In the genomic region with DNA sequence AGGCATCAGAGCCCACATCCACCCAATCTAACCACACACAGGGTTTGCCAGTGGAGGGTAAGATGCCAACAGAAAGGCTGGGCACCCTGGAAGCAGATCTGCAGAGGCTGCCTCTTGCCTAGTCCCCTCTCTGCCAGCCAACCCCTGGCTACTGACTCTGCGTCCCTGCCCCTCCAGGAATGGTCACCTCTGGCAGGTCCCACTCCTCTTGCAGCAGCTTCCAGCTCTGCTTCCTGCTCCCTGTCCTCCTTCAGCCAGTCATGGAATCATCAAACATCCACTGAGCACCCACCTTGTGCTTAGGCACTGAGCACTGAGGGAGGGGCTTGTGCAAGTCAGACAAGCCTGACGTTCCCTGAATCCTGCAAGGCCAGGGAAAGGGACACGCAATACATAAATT, we compare ENCODE assay signal across 23 cellular contexts. TPM values are rescaled to one million over a fixed set of nuclear protein-coding genes. Genes with fewer than 3 reads are reported as not detected.
A peak's percentile ranks its signal among the peaks of the same experiment; 100 is the strongest.
DNase-seq lines count a peak whose midpoint lies in the region; ATAC-seq and TF ChIP-seq lines count a peak whose summit lies in the region.
"Had no signal": no experiment of that assay in that cellular context is flagged by ENCODE, and none has a peak within 500 bp of the region (broad histone marks: within the 10 kb centered on the region; RNA-seq: fewer than 3 reads in every experiment).

No MANE protein-coding gene starts in this region.

- H2BK15ac ChIP-seq in neuronal stem cell (ENCODE audit: low read length): no peak overlapping the region

- no peaks in the 10 kb centered on the region for H3K27me3 ChIP-seq in endodermal cell (ENCODE audit: control insufficient read depth, insufficient read depth, low read length, poor library complexity, severe bottlenecking)
- peaks cover 0 to 8% (median 0%) of the 10 kb centered on the region in 3 experiments for H3K27me3 ChIP-seq in neuronal stem cell (ENCODE audit: control insufficient read depth in 3 of 3, insufficient read depth in 3 of 3, low read depth in 1 of 3, low read length in 3 of 3)
- H3K27me3 ChIP-seq: BE2C; BLaER1 treated with 17β-estradiol and CSF1 and Interleukin-3, amounts not matched to agents 10 nM and 100 nM had no signal

- no peak for ATAC-seq in HG03571 (IDR thresholded peaks at IDR 0.05; ENCODE audit: unreplicated experiment)
- ATAC-seq: A549, HCT116 had no signal

- 96 to 100% methylated on average over 2 to 3 of the region's 3 CpGs for WGBS in endodermal cell (ENCODE audit: insufficient coverage in 1 of 2, insufficient read length in 1 of 2), 2 experiments
- WGBS in neuronal stem cell (ENCODE audit: extremely low coverage in 2 of 2, insufficient read length in 2 of 2, insufficient replicate concordance in 1 of 2), 2 donors: no CpG with 5 or more reads among the region's 3 CpGs

- H3K36me3 Mint-ChIP-seq in endodermal cell (ENCODE audit: low read depth): no peaks in the 10 kb centered on the region
- H3K36me3 Mint-ChIP-seq: CD14-positive monocyte; CD8-positive, alpha-beta memory T cell had no signal

- H3K4me1 ChIP-seq in endodermal cell (ENCODE audit: control insufficient read depth, insufficient read depth, low read length): no peaks in the 10 kb centered on the region
- peaks cover 0 to 7% of the 10 kb centered on the region in 2 donors for H3K4me1 ChIP-seq in neuronal stem cell (ENCODE audit: control insufficient read depth in 2 of 2, insufficient read depth in 1 of 2, low read depth in 1 of 2, low read length in 2 of 2)
- H3K4me1 ChIP-seq: A549, BE2C had no signal

- H3K23ac ChIP-seq in neuronal stem cell (ENCODE audit: low read depth, low read length, poor library complexity): no peak overlapping the region

- H3K9me3 ChIP-seq in endodermal cell (ENCODE audit: control insufficient read depth, low read length) (no peaks in the 10 kb centered on the region), neuronal stem cell (replicated peaks in 1 of 2; ENCODE audit: control insufficient read depth in 2 of 2, insufficient read depth in 1 of 2, low read depth in 1 of 2, low read length in 2 of 2) (no peaks in the 10 kb centered on the region)
- H3K9me3 ChIP-seq: A549; BE2C; BLaER1 treated with 17β-estradiol and CSF1 and Interleukin-3, amounts not matched to agents 10 nM and 100 nM had no signal

- H3K14ac ChIP-seq in neuronal stem cell (ENCODE audit: low read length): no peak overlapping the region

- no peak overlapping the region for H4K8ac ChIP-seq in neuronal stem cell (ENCODE audit: low read depth, low read length)

- H3K9ac ChIP-seq in endodermal cell (ENCODE audit: extremely low read depth, low read length, poor library complexity, severe bottlenecking) (no peak overlapping the region), neuronal stem cell (ENCODE audit: low read depth, low read length, poor library complexity) (peak overlapping the region; percentile 14)
- H3K9ac ChIP-seq: BLaER1 treated with 17β-estradiol and CSF1 and Interleukin-3, amounts not matched to agents 10 nM and 100 nM; GM23248 had no signal

- TF ChIP-seq CTCF in endodermal cell (conservative IDR thresholded peaks at IDR 0.05): no peak

- peaks cover 12% of the 10 kb centered on the region for H3K4me1 Mint-ChIP-seq in endodermal cell
- H3K4me1 Mint-ChIP-seq: CD14-positive monocyte; CD8-positive, alpha-beta memory T cell had no signal

- no peak overlapping the region for H3K27ac Mint-ChIP-seq in endodermal cell
- H3K27ac Mint-ChIP-seq: CD4-positive, alpha-beta T cell; CD8-positive, alpha-beta memory T cell; H9 had no signal

- H3K27ac ChIP-seq in endodermal cell (ENCODE audit: low read depth, low read length) (no peak overlapping the region), neuronal stem cell (replicated peaks; ENCODE audit: low read length) (no peak overlapping the region)
- H3K27ac ChIP-seq: A549; BLaER1 treated with 17β-estradiol and CSF1 and Interleukin-3, amounts not matched to agents 10 nM and 100 nM; GM23248 had no signal

- no peak overlapping the region for H2AK5ac ChIP-seq in neuronal stem cell (ENCODE audit: low read depth, low read length)

- H2BK12ac ChIP-seq in neuronal stem cell (ENCODE audit: low read length): no peak overlapping the region

- DNase-seq in Jurkat, Clone E6-1 (ENCODE audit: low read depth, low spot score): peak; percentile 27
- DNase-seq in endodermal cell (peak; percentile 29), neuronal stem cell (ENCODE audit: low spot score) (no peak), SHP77 (lab: John Stamatoyannopoulos, UW) (no peak), D341Med (ENCODE audit: low spot score) (no peak), NCI-H446 (lab: John Stamatoyannopoulos, UW) (no peak)
- DNase-seq: 8988T; ACHN; AML-193; BE2C; Calu3; CD4-positive, alpha-beta T cell; CD8-positive, alpha-beta memory T cell; DMS153; DND-41; GM23248; H9 had no signal

- no peak overlapping the region for H3K4me3 ChIP-seq in Jurkat, Clone E6-1 (ENCODE audit: low read length)
- no peak overlapping the region for H3K4me3 ChIP-seq in endodermal cell (ENCODE audit: low read length)
- H3K4me3 ChIP-seq in neuronal stem cell (ENCODE audit: low read length in 2 of 2): no peak overlapping the region
- H3K4me3 ChIP-seq: A549; BLaER1 treated with 17β-estradiol and CSF1 and Interleukin-3, amounts not matched to agents 10 nM and 100 nM; GM23248 had no signal

- H3K79me1 ChIP-seq in neuronal stem cell (ENCODE audit: low read depth, low read length): no peaks in the 10 kb centered on the region

- H3K27me3 Mint-ChIP-seq in endodermal cell (ENCODE audit: insufficient read depth): peaks cover 6% of the 10 kb centered on the region

- no peaks in the 10 kb centered on the region for H3K9me3 Mint-ChIP-seq in endodermal cell
- H3K9me3 Mint-ChIP-seq: CD4-positive, alpha-beta T cell; H9 had no signal

- H3K4me3 Mint-ChIP-seq in endodermal cell: no peak overlapping the region
- H3K4me3 Mint-ChIP-seq: CD14-positive monocyte; CD4-positive, alpha-beta T cell; CD8-positive, alpha-beta memory T cell; H9 had no signal

- H3K18ac ChIP-seq in neuronal stem cell (ENCODE audit: low read length): no peak overlapping the region

- H2BK120ac ChIP-seq in neuronal stem cell (ENCODE audit: low read depth, low read length): no peak overlapping the region

- no peak overlapping the region for H2BK5ac ChIP-seq in neuronal stem cell (ENCODE audit: low read length)

- H3K4me2 ChIP-seq in neuronal stem cell (ENCODE audit: insufficient read depth, low read length, poor library complexity, severe bottlenecking): no peak overlapping the region
- H3K4me2 ChIP-seq: A549; BLaER1 treated with 17β-estradiol and CSF1 and Interleukin-3, amounts not matched to agents 10 nM and 100 nM had no signal

- no peak overlapping the region for H3K4ac ChIP-seq in neuronal stem cell (ENCODE audit: low read length)

- H2AFZ ChIP-seq in neuronal stem cell (ENCODE audit: low read length): no peak overlapping the region
- H2AFZ ChIP-seq: GM23248 had no signal

- H4K91ac ChIP-seq in neuronal stem cell (ENCODE audit: low read depth, low read length, poor library complexity): no peak overlapping the region

- H3K36me3 ChIP-seq in endodermal cell (ENCODE audit: control insufficient read depth, insufficient read depth, low read length) (no peaks in the 10 kb centered on the region), neuronal stem cell (replicated peaks in 1 of 2; ENCODE audit: control insufficient read depth in 2 of 2, insufficient read depth in 2 of 2, low read length in 2 of 2) (no peaks in the 10 kb centered on the region)
- H3K36me3 ChIP-seq: BE2C; BLaER1 treated with 17β-estradiol and CSF1 and Interleukin-3, amounts not matched to agents 10 nM and 100 nM had no signal

RNA-seq across cellular contexts. Expression of a gene that starts 20.1 kb away (rescaled TPM):
- polyA plus RNA-seq in Jurkat, Clone E6-1 (2012; ENCODE audit: insufficient read depth, insufficient read length): not detected
- 1 to 10 TPM in 1 of 2 donors, under 1 TPM in 1; 0.71 to 1.6 TPM for total RNA-seq in endodermal cell
- 0.46 TPM for polyA plus RNA-seq in endodermal cell (2013, experiment 1 of 2)
- 0.33 TPM for polyA plus RNA-seq in endodermal cell (2013, experiment 2 of 2)
- polyA plus RNA-seq in neuronal stem cell (2013, experiment 1 of 2): not detected
- polyA plus RNA-seq in neuronal stem cell (2013, experiment 2 of 2): not detected
- total RNA-seq: CD4-positive, alpha-beta T cell; CD8-positive, alpha-beta memory T cell; GM23248; H1; H9 had no signal
- polyA plus RNA-seq: CD14-positive monocyte; CD8-positive, alpha-beta memory T cell; GM23248; H1 had no signal

Comparison
In these comparisons a context has a peak if more than half of its experiments do, and no peak if none do; other contexts are left out.
1. DNase-seq: peak in Jurkat, Clone E6-1 (single experiment) and endodermal cell (single experiment); none in neuronal stem cell (single experiment), SHP77 (0 of 2), D341Med (single experiment) and NCI-H446 (0 of 2).